10 cellular contexts compared by ENCODE assay signal in the genomic region with DNA sequence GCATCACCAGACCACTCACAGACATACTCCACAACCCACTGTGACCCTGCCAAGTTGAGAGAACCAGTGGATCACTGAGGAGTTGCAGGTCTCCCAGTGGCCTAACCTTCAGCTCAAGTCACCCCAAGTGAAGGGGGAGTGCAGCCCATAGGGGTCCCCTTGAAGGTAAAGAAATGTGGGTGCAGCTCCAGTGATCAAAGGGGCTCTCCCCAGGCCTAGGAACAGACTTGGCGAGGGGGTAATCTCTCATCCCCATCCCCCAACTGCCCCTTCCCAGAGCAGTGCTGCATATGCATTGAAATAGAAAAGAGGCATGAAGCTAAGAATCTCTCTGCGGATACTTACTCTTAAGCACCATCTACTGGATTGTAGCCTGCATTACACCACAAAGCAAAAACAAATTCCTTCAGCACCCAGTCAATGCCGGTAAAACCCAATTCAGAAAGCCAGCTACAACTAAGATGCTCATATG. TPM values are rescaled to one million over a fixed set of nuclear protein-coding genes. Genes with fewer than 3 reads are reported as not detected.
DNase-seq lines count a peak whose midpoint lies in the region; ATAC-seq lines count a peak whose summit lies in the region.
"Had no signal": no experiment of that assay in that cellular context is flagged by ENCODE, and none has a peak within 500 bp of the region (broad histone marks: within the 10 kb centered on the region; RNA-seq: fewer than 3 reads in every experiment).

No MANE protein-coding gene starts in this region.

- CTCF ChIA-PET in CD4-positive, alpha-beta memory T cell (lab: Charles Lee; ENCODE audit: partially characterized antibody) = interaction anchor here (0.7 to 4.5 kb wide), 10 partner anchors 9 to 177 kb away, joined by 3 to 54 read pairs (median 6); a partner anchor contains a TSS

- H3K27ac Mint-ChIP-seq in CD4-positive, alpha-beta memory T cell = no peak overlapping the region
- H3K27ac Mint-ChIP-seq: natural killer cell treated with Interleukin-12 subunit alpha and Interleukin-12 subunit beta and Interleukin-15 and Interleukin-18, amount 100 ng/mL, for 72 hours; T-helper 1 cell treated with Interleukin-12 subunit alpha and Interleukin-12 subunit beta and Interleukin-4 antibody, amounts not matched to agents 30 μg/mL and 1 μg/mL, for 36 hours had no signal

- peak; percentile 16 to 42 (median 32) for DNase-seq in CD4-positive, alpha-beta memory T cell
- DNase-seq in LHCN-M2 (ENCODE audit: low read depth) (peak; percentile 0), adipocyte (ENCODE audit: low read depth) (peak; percentile 52), kidney tubule cell (ENCODE audit: low spot score) (peak; percentile 32), kidney glomerular epithelial cell (lab: John Stamatoyannopoulos, UW) (no peak)

- H3K4me3 ChIP-seq in CD4-positive, alpha-beta memory T cell (ENCODE audit: low read length in 2 of 2) = no peak overlapping the region
- H3K4me3 ChIP-seq in adipocyte (ENCODE audit: low read length) = no peak overlapping the region

- no peaks in the 10 kb centered on the region for H3K36me3 Mint-ChIP-seq in CD4-positive, alpha-beta memory T cell
- H3K36me3 Mint-ChIP-seq: natural killer cell treated with Interleukin-12 subunit alpha and Interleukin-12 subunit beta and Interleukin-15 and Interleukin-18, amount 100 ng/mL, for 72 hours had no signal

- no peaks in the 10 kb centered on the region for H3K36me3 ChIP-seq in CD4-positive, alpha-beta memory T cell (ENCODE audit: insufficient read depth, low read length)
- no peaks in the 10 kb centered on the region for H3K36me3 ChIP-seq in adipocyte (ENCODE audit: control insufficient read depth, insufficient read depth, low read length, severe bottlenecking)

- no peaks in the 10 kb centered on the region for H3K9me3 Mint-ChIP-seq in CD4-positive, alpha-beta memory T cell
- H3K9me3 Mint-ChIP-seq: natural killer cell treated with Interleukin-12 subunit alpha and Interleukin-12 subunit beta and Interleukin-15 and Interleukin-18, amount 100 ng/mL, for 72 hours; T-helper 1 cell treated with Interleukin-12 subunit alpha and Interleukin-12 subunit beta and Interleukin-4 antibody, amounts not matched to agents 30 μg/mL and 1 μg/mL, for 36 hours had no signal

- H3K27me3 ChIP-seq in CD4-positive, alpha-beta memory T cell (ENCODE audit: insufficient read depth, low read length) = no peaks in the 10 kb centered on the region
- H3K27me3 ChIP-seq in adipocyte (replicated peaks; ENCODE audit: control insufficient read depth, insufficient read depth, low read length) = peaks cover 8% of the 10 kb centered on the region

- H3K27me3 Mint-ChIP-seq in CD4-positive, alpha-beta memory T cell = no peaks in the 10 kb centered on the region

- no peak overlapping the region for H3K9ac ChIP-seq in adipocyte (ENCODE audit: low read length)

- peaks cover 4 to 11% (median 5%) of the 10 kb centered on the region in 4 donors for H3K4me1 Mint-ChIP-seq in CD4-positive, alpha-beta memory T cell

- H3K27ac ChIP-seq in CD4-positive, alpha-beta memory T cell (ENCODE audit: low read depth, low read length) = no peak overlapping the region

- POLR2A ChIA-PET in CD4-positive, alpha-beta memory T cell (lab: Charles Lee; ENCODE audit: partially characterized antibody) = interaction anchor here (1.1 to 1.2 kb wide), 2 partner anchors 24 to 27 kb away, joined by 3 to 4 read pairs; a partner anchor contains a TSS

- H3K9me3 ChIP-seq in CD4-positive, alpha-beta memory T cell (ENCODE audit: control insufficient read depth in 1 of 2, low read length in 2 of 2) = no peaks in the 10 kb centered on the region
- H3K9me3 ChIP-seq in adipocyte (ENCODE audit: control insufficient read depth, low read length) = no peaks in the 10 kb centered on the region

- H3K4me3 Mint-ChIP-seq in CD4-positive, alpha-beta memory T cell = no peak overlapping the region
- H3K4me3 Mint-ChIP-seq: natural killer cell treated with Interleukin-12 subunit alpha and Interleukin-12 subunit beta and Interleukin-15 and Interleukin-18, amount 100 ng/mL, for 72 hours; T-helper 1 cell treated with Interleukin-12 subunit alpha and Interleukin-12 subunit beta and Interleukin-4 antibody, amounts not matched to agents 30 μg/mL and 1 μg/mL, for 36 hours had no signal

- ATAC-seq in GM18867 (IDR thresholded peaks at IDR 0.05; ENCODE audit: unreplicated experiment) = peak; percentile 91
- no peak for ATAC-seq in HG03039 (IDR thresholded peaks at IDR 0.05; ENCODE audit: unreplicated experiment)
- no peak for ATAC-seq in GM21381 (IDR thresholded peaks at IDR 0.05; ENCODE audit: unreplicated experiment)

- intact Hi-C loops in CD4-positive, alpha-beta memory T cell (cut with micrococcal nuclease) = loop anchor here (1.0 kb wide), 2 partner anchors 171 to 175 kb away; no protein-coding TSS in a partner anchor

- H3K4me1 ChIP-seq in CD4-positive, alpha-beta memory T cell (ENCODE audit: insufficient read depth, low read length) = no peaks in the 10 kb centered on the region
- H3K4me1 ChIP-seq in adipocyte (ENCODE audit: control insufficient read depth, insufficient read depth, low read length) = no peaks in the 10 kb centered on the region

RNA-seq across cellular contexts. Expression of a gene that starts 27.0 kb away (rescaled TPM):
- 10 to 100 TPM; 10.5 to 11.0 TPM for total RNA-seq in CD4-positive, alpha-beta memory T cell
- 1 to 10 TPM; 3.6 to 6.1 TPM for polyA plus RNA-seq in CD4-positive, alpha-beta memory T cell
- total RNA-seq in LHCN-M2 (2014; rRNA removed) = 1.8 and 2.1 TPM in 2 replicates
- 2.3 TPM for polyA plus RNA-seq in LHCN-M2 (2012)
